ENCODE assay signal across 8 cellular contexts in genomic region chr11:134224710-134225662, GRCh38. TPM values are rescaled to one million over a fixed set of nuclear protein-coding genes. Genes with fewer than 3 reads are reported as not detected.
DNase-seq lines count a peak whose midpoint lies in the region; ATAC-seq and TF ChIP-seq lines count a peak whose summit lies in the region.

No MANE protein-coding gene starts in this region.

- intact Hi-C loops in left lung (cut with DNase I) = no loop called here

- no peaks in the 10 kb centered on the region for H3K9me3 ChIP-seq in left lung

- peak overlapping the region; percentile 80 for H3K27ac Mint-ChIP-seq in chondrocyte (ENCODE audit: unreplicated experiment)

- TF ChIP-seq CTCF in chondrocyte (IDR thresholded peaks at IDR 0.05) = no peak
- no peak for TF ChIP-seq CTCF in left lung (IDR thresholded peaks at IDR 0.05)

- no peaks in the 10 kb centered on the region for H3K27me3 Mint-ChIP-seq in chondrocyte (ENCODE audit: low read depth)

- peaks cover 0 to 4% of the 10 kb centered on the region in 2 donors for H3K36me3 ChIP-seq in left lung

- H3K27ac ChIP-seq in left lung = peak overlapping the region; percentile 91 to 95

- H3K4me1 ChIP-seq in left lung = peaks cover 15 to 57% of the 10 kb centered on the region in 2 donors

- peaks cover 3% of the 10 kb centered on the region for H3K36me3 Mint-ChIP-seq in chondrocyte (ENCODE audit: low read depth)

- peak; percentile 32 for ATAC-seq in GM18498 (IDR thresholded peaks at IDR 0.05; ENCODE audit: unreplicated experiment)
- peak; percentile 30 for ATAC-seq in HG02642 (IDR thresholded peaks at IDR 0.05; ENCODE audit: poor library complexity, unreplicated experiment)
- ATAC-seq in left lung = peak; percentile 38
- no peak for ATAC-seq in GM18520 (IDR thresholded peaks at IDR 0.05; ENCODE audit: unreplicated experiment)

- DNase-seq in NCI-H146 treated with DMSO at 0.1 percent for 48 hours (lab: John Stamatoyannopoulos, UW; ENCODE audit: unreplicated experiment) = peak; percentile 64
- DNase-seq in activated CD4-positive, alpha-beta T cell treated with anti-CD3 and anti-CD28 coated beads for 1 hour = peak; percentile 29
- DNase-seq in chondrocyte (ENCODE audit: low spot score) = no peak
- DNase-seq in left lung = peak; percentile 61 to 88
- DNase-seq in stimulated activated CD4-positive, alpha-beta T cell treated with anti-CD3 and anti-CD28 coated beads, Interleukin-4, amount 100 ng/mL, for 1 hour = peak; percentile 67

- peak overlapping the region; percentile 86 to 93 for H3K4me3 ChIP-seq in left lung

- H3K4me3 Mint-ChIP-seq in chondrocyte (ENCODE audit: unreplicated experiment) = peak overlapping the region; percentile 93

- no peaks in the 10 kb centered on the region for H3K27me3 ChIP-seq in left lung

- no peaks in the 10 kb centered on the region for H3K9me3 Mint-ChIP-seq in chondrocyte (ENCODE audit: low read depth)

- peaks cover 52% of the 10 kb centered on the region for H3K4me1 Mint-ChIP-seq in chondrocyte (ENCODE audit: low read depth)

RNA-seq across cellular contexts. Expression of gene VPS26B, which starts 0.5 kb away (rescaled TPM):
- total RNA-seq in chondrocyte (49.1 to 54.5 TPM (median 50.4 TPM) in 3 replicates), left lung (10 to 100 TPM; 42.5 to 45.2 TPM)

RNA-seq across cellular contexts. Expression of gene NCAPD3, which starts 1.2 kb away (rescaled TPM):
- 13.2 to 24.3 TPM (median 17.0 TPM) in 3 replicates for total RNA-seq in chondrocyte
- total RNA-seq in left lung = 10 to 100 TPM; 16.4 to 24.4 TPM

RNA-seq across cellular contexts. Expression of gene THYN1, which starts 28.2 kb away (rescaled TPM):
- total RNA-seq in chondrocyte (25.4 to 27.8 TPM (median 25.5 TPM) in 3 replicates), left lung (10 to 100 TPM; 32.5 to 34.7 TPM)

RNA-seq across cellular contexts. Expression of gene ACAD8, which starts 28.4 kb away (rescaled TPM):
- 14.9 to 21.1 TPM (median 17.0 TPM) in 3 replicates for total RNA-seq in chondrocyte
- 10 to 100 TPM; 31.5 to 48.8 TPM for total RNA-seq in left lung

RNA-seq across cellular contexts. Expression of gene GLB1L3, which starts 51.2 kb away (rescaled TPM):
- total RNA-seq in chondrocyte = not detected in 3 replicates
- under 1 TPM; 0.12 to 0.29 TPM for total RNA-seq in left lung
